ENCODE assay signal across 1 cellular context in the genomic region with DNA sequence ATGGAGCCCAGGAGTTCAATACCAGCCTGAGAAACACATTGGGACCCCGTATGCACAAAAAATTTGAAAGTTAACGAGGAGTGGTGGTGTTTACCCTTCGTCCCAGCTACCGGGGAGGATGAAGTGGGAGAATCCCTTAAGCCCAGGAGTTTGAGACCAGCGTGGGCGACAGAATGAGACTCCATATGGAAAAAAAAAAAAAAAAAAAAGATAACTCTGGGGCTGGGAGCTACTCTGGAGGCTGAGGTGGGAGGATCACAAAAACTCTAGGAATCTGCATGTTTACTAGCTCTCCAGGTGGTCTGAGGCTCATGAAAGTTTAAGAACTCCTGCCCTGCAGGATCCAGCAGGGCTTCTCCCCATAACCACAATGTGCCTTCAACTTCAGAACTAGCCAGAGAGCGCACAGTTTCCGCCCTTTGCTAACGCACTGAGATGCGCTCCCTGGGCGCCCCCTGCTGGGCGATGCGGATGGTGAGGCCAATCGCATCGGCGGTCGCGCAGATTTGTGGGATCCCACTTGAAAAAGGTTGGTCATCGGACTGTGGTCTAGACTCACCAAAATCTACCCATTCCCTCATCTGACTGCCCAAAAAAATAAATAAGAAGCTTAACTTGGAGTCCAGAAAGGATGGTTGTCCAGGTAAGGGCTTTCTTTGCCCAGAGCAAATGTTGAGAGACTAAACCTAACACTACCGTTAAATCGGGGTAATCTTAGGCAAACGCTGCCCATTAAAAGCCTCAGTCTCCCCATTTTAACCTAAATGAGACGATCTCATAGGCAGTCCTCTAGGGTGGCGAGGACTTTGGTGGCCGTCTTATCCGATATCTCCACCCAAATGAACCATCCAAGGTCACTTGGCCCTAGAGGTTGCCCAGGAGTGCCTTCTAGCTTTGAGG.
TF ChIP-seq lines count a peak whose summit lies in the region.

No MANE protein-coding gene starts in this region.

TF ChIP-seq in K562, 482 proteins besides CTCF, POLR2A, EP300 and RAD21 (continued from another document and continues in another):
- TF ChIP-seq CREB1 (IDR thresholded peaks at IDR 0.05) (peak; percentile 46; the same call in 1 of the 2 replicates), CREB1 (CRISPR knock-in tag; IDR thresholded peaks at IDR 0.05) (peak; percentile 61; the same call in 1 of the 2 replicates), MAFK (IDR thresholded peaks at IDR 0.05; ENCODE audit: low read length) (0 out of 2 replicates have a peak, but pooled peaks have one; percentile 2), GABPB1 (CRISPR knock-in tag; IDR thresholded peaks at IDR 0.05) (peak; percentile 66), ELF4 (CRISPR knock-in tag; IDR thresholded peaks at IDR 0.05) (no peak), HSF4 (CRISPR knock-in tag; IDR thresholded peaks at IDR 0.05; ENCODE audit: borderline replicate concordance) (no peak), USF2 (CRISPR knock-in tag; IDR thresholded peaks at IDR 0.05) (no peak), MCM2 (IDR thresholded peaks at IDR 0.05; ENCODE audit: low read depth) (no peak), TGIF2 (CRISPR knock-in tag; IDR thresholded peaks at IDR 0.05) (no peak), SREBF2 (CRISPR knock-in tag; IDR thresholded peaks at IDR 0.05) (no peak), ZNF592 (IDR thresholded peaks at IDR 0.05) (peak; percentile 73), NONO (IDR thresholded peaks at IDR 0.05; ENCODE audit: low read depth in 2 of 2, low read length in 1 of 2) (peak in 1 of 2 experiments; percentile 52; a peak in 1 of 4 replicates), SMARCE1 (IDR thresholded peaks at IDR 0.05) (no peak), ZNF551 (CRISPR knock-in tag; IDR thresholded peaks at IDR 0.05) (no peak), GTF2B (IDR thresholded peaks at IDR 0.05; ENCODE audit: extremely low read depth, insufficient read length) (peak; percentile 38), MYC (IDR thresholded peaks at IDR 0.05; ENCODE audit: low read depth, low read length) (peak; percentile 60; the same call in 1 of the 2 replicates), MYC (CRISPR knock-in tag; IDR thresholded peaks at IDR 0.05; ENCODE audit: borderline replicate concordance, low read depth) (no peak), ZFP36 (IDR thresholded peaks at IDR 0.05; ENCODE audit: low read depth, low read length, partially characterized antibody) (peak; percentile 41), ZNF79 (CRISPR knock-in tag; IDR thresholded peaks at IDR 0.05; ENCODE audit: low read depth) (no peak), PHF21A (IDR thresholded peaks at IDR 0.05; ENCODE audit: borderline replicate concordance, low read depth) (0 out of 2 replicates have a peak, but pooled peaks have one; percentile 71), ESRRA (IDR thresholded peaks at IDR 0.05; ENCODE audit: borderline replicate concordance, low read depth) (peak; percentile 54; the same call in 1 of the 2 replicates), KDM4B (IDR thresholded peaks at IDR 0.05; ENCODE audit: borderline replicate concordance in 2 of 2, low read depth in 1 of 2) (0 out of 4 replicates have a peak, but pooled peaks of 1 of the 2 experiments have one; percentile 43), JUN (IDR thresholded peaks at IDR 0.05; ENCODE audit: borderline replicate concordance, low read depth, low read length) (peak; percentile 78), JUN (CRISPR knock-in tag; IDR thresholded peaks at IDR 0.05; ENCODE audit: borderline replicate concordance) (no peak), ZNF830 (CRISPR knock-in tag; IDR thresholded peaks at IDR 0.05) (no peak), RBFOX2 (IDR thresholded peaks at IDR 0.05; ENCODE audit: low read depth, low read length) (peak; percentile 49; the same call in 1 of the 2 replicates), KLF16 (IDR thresholded peaks at IDR 0.05) (peak; percentile 54; the same call in 1 of the 2 replicates), POLR2G (IDR thresholded peaks at IDR 0.05; ENCODE audit: low read depth, low read length) (0 out of 2 replicates have a peak, but pooled peaks have one; percentile 20), YY1 (IDR thresholded peaks at IDR 0.05; ENCODE audit: borderline replicate concordance in 1 of 3, control insufficient read depth in 1 of 3, extremely low read depth in 1 of 3, insufficient read depth in 3 of 3, insufficient read length in 1 of 3, insufficient replicate concordance in 2 of 3, low read depth in 1 of 3, low read length in 2 of 3) (peak in 2 of 3 experiments; percentile 31 to 48), ZNF780A (CRISPR knock-in tag; IDR thresholded peaks at IDR 0.05) (no peak), ARID2 (IDR thresholded peaks at IDR 0.05) (no peak; the same call in 1 of the 2 replicates), WHSC1 (IDR thresholded peaks at IDR 0.05; ENCODE audit: low read length) (no peak), RB1 (IDR thresholded peaks at IDR 0.05; ENCODE audit: low read depth) (peak; percentile 94), ZNF384 (IDR thresholded peaks at IDR 0.05; ENCODE audit: low read depth, low read length) (peak; percentile 79)
- TF ChIP-seq, protein P1, sequence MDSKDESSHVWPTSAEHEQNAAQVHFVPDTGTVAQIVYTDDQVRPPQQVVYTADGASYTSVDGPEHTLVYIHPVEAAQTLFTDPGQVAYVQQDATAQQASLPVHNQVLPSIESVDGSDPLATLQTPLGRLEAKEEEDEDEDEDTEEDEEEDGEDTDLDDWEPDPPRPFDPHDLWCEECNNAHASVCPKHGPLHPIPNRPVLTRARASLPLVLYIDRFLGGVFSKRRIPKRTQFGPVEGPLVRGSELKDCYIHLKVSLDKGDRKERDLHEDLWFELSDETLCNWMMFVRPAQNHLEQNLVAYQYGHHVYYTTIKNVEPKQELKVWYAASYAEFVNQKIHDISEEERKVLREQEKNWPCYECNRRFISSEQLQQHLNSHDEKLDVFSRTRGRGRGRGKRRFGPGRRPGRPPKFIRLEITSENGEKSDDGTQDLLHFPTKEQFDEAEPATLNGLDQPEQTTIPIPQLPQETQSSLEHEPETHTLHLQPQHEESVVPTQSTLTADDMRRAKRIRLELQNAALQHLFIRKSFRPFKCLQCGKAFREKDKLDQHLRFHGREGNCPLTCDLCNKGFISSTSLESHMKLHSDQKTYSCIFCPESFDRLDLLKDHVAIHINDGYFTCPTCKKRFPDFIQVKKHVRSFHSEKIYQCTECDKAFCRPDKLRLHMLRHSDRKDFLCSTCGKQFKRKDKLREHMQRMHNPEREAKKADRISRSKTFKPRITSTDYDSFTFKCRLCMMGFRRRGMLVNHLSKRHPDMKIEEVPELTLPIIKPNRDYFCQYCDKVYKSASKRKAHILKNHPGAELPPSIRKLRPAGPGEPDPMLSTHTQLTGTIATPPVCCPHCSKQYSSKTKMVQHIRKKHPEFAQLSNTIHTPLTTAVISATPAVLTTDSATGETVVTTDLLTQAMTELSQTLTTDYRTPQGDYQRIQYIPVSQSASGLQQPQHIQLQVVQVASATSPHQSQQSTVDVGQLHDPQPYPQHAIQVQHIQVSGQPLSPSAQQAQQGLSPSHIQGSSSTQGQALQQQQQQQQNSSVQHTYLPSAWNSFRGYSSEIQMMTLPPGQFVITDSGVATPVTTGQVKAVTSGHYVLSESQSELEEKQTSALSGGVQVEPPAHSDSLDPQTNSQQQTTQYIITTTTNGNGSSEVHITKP (IDR thresholded peaks at IDR 0.05; ENCODE audit: partially characterized antibody) = peak; percentile 14
- TF ChIP-seq, protein P2, sequence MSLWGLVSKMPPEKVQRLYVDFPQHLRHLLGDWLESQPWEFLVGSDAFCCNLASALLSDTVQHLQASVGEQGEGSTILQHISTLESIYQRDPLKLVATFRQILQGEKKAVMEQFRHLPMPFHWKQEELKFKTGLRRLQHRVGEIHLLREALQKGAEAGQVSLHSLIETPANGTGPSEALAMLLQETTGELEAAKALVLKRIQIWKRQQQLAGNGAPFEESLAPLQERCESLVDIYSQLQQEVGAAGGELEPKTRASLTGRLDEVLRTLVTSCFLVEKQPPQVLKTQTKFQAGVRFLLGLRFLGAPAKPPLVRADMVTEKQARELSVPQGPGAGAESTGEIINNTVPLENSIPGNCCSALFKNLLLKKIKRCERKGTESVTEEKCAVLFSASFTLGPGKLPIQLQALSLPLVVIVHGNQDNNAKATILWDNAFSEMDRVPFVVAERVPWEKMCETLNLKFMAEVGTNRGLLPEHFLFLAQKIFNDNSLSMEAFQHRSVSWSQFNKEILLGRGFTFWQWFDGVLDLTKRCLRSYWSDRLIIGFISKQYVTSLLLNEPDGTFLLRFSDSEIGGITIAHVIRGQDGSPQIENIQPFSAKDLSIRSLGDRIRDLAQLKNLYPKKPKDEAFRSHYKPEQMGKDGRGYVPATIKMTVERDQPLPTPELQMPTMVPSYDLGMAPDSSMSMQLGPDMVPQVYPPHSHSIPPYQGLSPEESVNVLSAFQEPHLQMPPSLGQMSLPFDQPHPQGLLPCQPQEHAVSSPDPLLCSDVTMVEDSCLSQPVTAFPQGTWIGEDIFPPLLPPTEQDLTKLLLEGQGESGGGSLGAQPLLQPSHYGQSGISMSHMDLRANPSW (CRISPR knock-in tag; IDR thresholded peaks at IDR 0.05) = no peak
- TF ChIP-seq, protein P3, sequence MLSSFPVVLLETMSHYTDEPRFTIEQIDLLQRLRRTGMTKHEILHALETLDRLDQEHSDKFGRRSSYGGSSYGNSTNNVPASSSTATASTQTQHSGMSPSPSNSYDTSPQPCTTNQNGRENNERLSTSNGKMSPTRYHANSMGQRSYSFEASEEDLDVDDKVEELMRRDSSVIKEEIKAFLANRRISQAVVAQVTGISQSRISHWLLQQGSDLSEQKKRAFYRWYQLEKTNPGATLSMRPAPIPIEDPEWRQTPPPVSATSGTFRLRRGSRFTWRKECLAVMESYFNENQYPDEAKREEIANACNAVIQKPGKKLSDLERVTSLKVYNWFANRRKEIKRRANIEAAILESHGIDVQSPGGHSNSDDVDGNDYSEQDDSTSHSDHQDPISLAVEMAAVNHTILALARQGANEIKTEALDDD (IDR thresholded peaks at IDR 0.05) = peak; percentile 59; the same call in 1 of the 2 replicates
- TF ChIP-seq, protein P4, sequence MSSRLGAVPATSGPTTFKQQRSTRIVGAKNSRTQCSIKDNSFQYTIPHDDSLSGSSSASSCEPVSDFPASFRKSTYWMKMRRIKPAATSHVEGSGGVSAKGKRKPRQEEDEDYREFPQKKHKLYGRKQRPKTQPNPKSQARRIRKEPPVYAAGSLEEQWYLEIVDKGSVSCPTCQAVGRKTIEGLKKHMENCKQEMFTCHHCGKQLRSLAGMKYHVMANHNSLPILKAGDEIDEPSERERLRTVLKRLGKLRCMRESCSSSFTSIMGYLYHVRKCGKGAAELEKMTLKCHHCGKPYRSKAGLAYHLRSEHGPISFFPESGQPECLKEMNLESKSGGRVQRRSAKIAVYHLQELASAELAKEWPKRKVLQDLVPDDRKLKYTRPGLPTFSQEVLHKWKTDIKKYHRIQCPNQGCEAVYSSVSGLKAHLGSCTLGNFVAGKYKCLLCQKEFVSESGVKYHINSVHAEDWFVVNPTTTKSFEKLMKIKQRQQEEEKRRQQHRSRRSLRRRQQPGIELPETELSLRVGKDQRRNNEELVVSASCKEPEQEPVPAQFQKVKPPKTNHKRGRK (tag; IDR thresholded peaks at IDR 0.05) = no peak
- TF ChIP-seq, protein P5, sequence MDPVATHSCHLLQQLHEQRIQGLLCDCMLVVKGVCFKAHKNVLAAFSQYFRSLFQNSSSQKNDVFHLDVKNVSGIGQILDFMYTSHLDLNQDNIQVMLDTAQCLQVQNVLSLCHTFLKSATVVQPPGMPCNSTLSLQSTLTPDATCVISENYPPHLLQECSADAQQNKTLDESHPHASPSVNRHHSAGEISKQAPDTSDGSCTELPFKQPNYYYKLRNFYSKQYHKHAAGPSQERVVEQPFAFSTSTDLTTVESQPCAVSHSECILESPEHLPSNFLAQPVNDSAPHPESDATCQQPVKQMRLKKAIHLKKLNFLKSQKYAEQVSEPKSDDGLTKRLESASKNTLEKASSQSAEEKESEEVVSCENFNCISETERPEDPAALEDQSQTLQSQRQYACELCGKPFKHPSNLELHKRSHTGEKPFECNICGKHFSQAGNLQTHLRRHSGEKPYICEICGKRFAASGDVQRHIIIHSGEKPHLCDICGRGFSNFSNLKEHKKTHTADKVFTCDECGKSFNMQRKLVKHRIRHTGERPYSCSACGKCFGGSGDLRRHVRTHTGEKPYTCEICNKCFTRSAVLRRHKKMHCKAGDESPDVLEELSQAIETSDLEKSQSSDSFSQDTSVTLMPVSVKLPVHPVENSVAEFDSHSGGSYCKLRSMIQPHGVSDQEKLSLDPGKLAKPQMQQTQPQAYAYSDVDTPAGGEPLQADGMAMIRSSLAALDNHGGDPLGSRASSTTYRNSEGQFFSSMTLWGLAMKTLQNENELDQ (CRISPR knock-in tag; IDR thresholded peaks at IDR 0.05; ENCODE audit: borderline replicate concordance) = 0 out of 2 replicates have a peak, but pooled peaks have one; percentile 20
